In genomic region chr20:51760905-51761544, GRCh38 we compare ENCODE assay signal across 11 cellular contexts. TPM values are rescaled to one million over a fixed set of nuclear protein-coding genes. Genes with fewer than 3 reads are reported as not detected.
A peak's percentile ranks its signal among the peaks of the same experiment; 100 is the strongest.
DNase-seq lines count a peak whose midpoint lies in the region; ATAC-seq and TF ChIP-seq lines count a peak whose summit lies in the region.
"Had no signal": no experiment of that assay in that cellular context is flagged by ENCODE, and none has a peak within 500 bp of the region (broad histone marks: within the 10 kb centered on the region; RNA-seq: fewer than 3 reads in every experiment).

No MANE protein-coding gene starts in this region.

- TF ChIP-seq POLR2A in stomach (IDR thresholded peaks at IDR 0.05) (no peak), ovary (IDR thresholded peaks at IDR 0.05) (no peak)

- DNase-seq in HAP-1 (ENCODE audit: low spot score in 2 of 2): peak; percentile 45 to 56
- DNase-seq in T1000 (lab: John Stamatoyannopoulos, UW): peak; percentile 16
- peak; percentile 56 for DNase-seq in fibroblast of the aortic adventitia (ENCODE audit: low read depth)
- no peak for DNase-seq in stomach
- no peak for DNase-seq in NCI-H748 (lab: John Stamatoyannopoulos, UW; ENCODE audit: unreplicated experiment)
- no peak for DNase-seq in ovary
- DNase-seq: activated CD4-positive, alpha-beta T cell treated with anti-CD3 and anti-CD28 coated beads for 4 hours; activated naive CD4-positive, alpha-beta T cell treated with Interleukin-2 at 50 U/mL for 16 hours; retina had no signal

- no peak for TF ChIP-seq CTCF in fibroblast of the aortic adventitia (IDR thresholded peaks at IDR 0.05; ENCODE audit: insufficient read depth, low read length)
- TF ChIP-seq CTCF in stomach (IDR thresholded peaks at IDR 0.05): no peak
- no peak for TF ChIP-seq CTCF in ovary (IDR thresholded peaks at IDR 0.05)

- peak overlapping the region; percentile 30 to 85 (median 72) for H3K27ac ChIP-seq in stomach
- no peak overlapping the region for H3K27ac ChIP-seq in ovary

- no peaks in the 10 kb centered on the region; the same call in none of the 2 replicates for H3K36me3 ChIP-seq in HAP-1 (replicated peaks)
- H3K36me3 ChIP-seq in stomach: no peaks in the 10 kb centered on the region
- no peaks in the 10 kb centered on the region for H3K36me3 ChIP-seq in ovary

- H3K4me1 ChIP-seq in HAP-1 (peaks cover 7% of the 10 kb centered on the region; the same call in 1 of the 2 replicates), stomach (peaks cover 12 to 66% (median 34%) of the 10 kb centered on the region in 4 donors), ovary (ENCODE audit: insufficient read depth) (no peaks in the 10 kb centered on the region)

- H3K4me3 ChIP-seq in HAP-1 (no peak overlapping the region), fibroblast of the aortic adventitia (ENCODE audit: low read depth, low read length) (no peak overlapping the region), stomach (no peak overlapping the region), ovary (no peak overlapping the region)

- TF ChIP-seq EP300 in stomach (IDR thresholded peaks at IDR 0.05) (no peak), ovary (IDR thresholded peaks at IDR 0.05) (no peak)

- in situ Hi-C loops in HAP-1 (cut with MboI; ENCODE audit: low sequenced_read_pairs): no loop called here

- intact Hi-C loops in stomach (cut with DNase I; ENCODE audit: low total_unique reads): no loop called here
- intact Hi-C loops in ovary (cut with DNase I): no loop called here

- ATAC-seq in HG02571 (IDR thresholded peaks at IDR 0.05; ENCODE audit: unreplicated experiment): no peak
- ATAC-seq: left lobe of liver had no signal

- H3K27me3 ChIP-seq in HAP-1 (ENCODE audit: low read depth): no peaks in the 10 kb centered on the region
- H3K27me3 ChIP-seq in stomach: no peaks in the 10 kb centered on the region
- H3K27me3 ChIP-seq in ovary: no peaks in the 10 kb centered on the region

- no peaks in the 10 kb centered on the region for H3K9me3 ChIP-seq in HAP-1
- H3K9me3 ChIP-seq in stomach: no peaks in the 10 kb centered on the region
- no peaks in the 10 kb centered on the region for H3K9me3 ChIP-seq in ovary

- WGBS in stomach, 5 donors: 31 to 59% (median 40%) methylated on average over 13 to 14 of the region's 14 CpGs
- 73 to 83% (median 77%) methylated on average over 14 of the region's 14 CpGs for WGBS in ovary, 3 donors

RNA-seq across cellular contexts. Expression of gene ATP9A, which starts 7.2 kb away (rescaled TPM):
- total RNA-seq in fibroblast of the aortic adventitia (ENCODE audit: low replicate concordance): 23.7 and 69.1 TPM in 2 replicates
- total RNA-seq in stomach: 10 to 100 TPM; 10.7 to 58.9 (median 32.7) TPM
- 1 to 10 TPM; 3.2 to 5.5 (median 5.2) TPM for polyA plus RNA-seq in stomach
- total RNA-seq in ovary: 10 to 100 TPM; 20.0 to 44.6 (median 34.9) TPM
- polyA plus RNA-seq in ovary: 10 to 100 TPM; 12.9 to 27.8 TPM

RNA-seq across cellular contexts. Expression of gene SALL4, which starts 41.3 kb away (rescaled TPM):
- 0.36 and 4.1 TPM in 2 replicates for total RNA-seq in fibroblast of the aortic adventitia (ENCODE audit: low replicate concordance)
- total RNA-seq in stomach: 1 to 10 TPM in 2 of 5 donors, under 1 TPM in 1, not detected in 2; under 0.01 to 2.8 (median 1.2) TPM
- under 1 TPM in 1 of 3 donors, not detected in 2; 0.23 TPM for polyA plus RNA-seq in stomach
- total RNA-seq in ovary: under 1 TPM in 4 of 7 donors, not detected in 3; 0.27 to 0.57 (median 0.32) TPM
- under 1 TPM; 0.03 to 0.15 TPM for polyA plus RNA-seq in ovary

Comparison
In these comparisons a context has a peak if more than half of its experiments do, and no peak if none do; other contexts are left out.
1. DNase-seq: peak in HAP-1 (2 of 2), T1000 (single experiment) and fibroblast of the aortic adventitia (single experiment); none in stomach (single experiment), NCI-H748 (single experiment) and ovary (0 of 5).
2. H3K27ac ChIP-seq: peak in stomach (5 of 5); none in ovary (0 of 2).